8 cellular contexts compared by ENCODE assay signal in genomic region chr1:160768295-160768657, GRCh38. TPM values are rescaled to one million over a fixed set of nuclear protein-coding genes. Genes with fewer than 3 reads are reported as not detected.
DNase-seq lines count a peak whose midpoint lies in the region; ATAC-seq and TF ChIP-seq lines count a peak whose summit lies in the region.

No MANE protein-coding gene starts in this region.

- H3K27me3 Mint-ChIP-seq in glutamatergic neuron (ENCODE audit: unreplicated experiment): no peaks in the 10 kb centered on the region

- H3K36me3 Mint-ChIP-seq in glutamatergic neuron (ENCODE audit: unreplicated experiment): no peaks in the 10 kb centered on the region

- no peak for TF ChIP-seq CTCF in glutamatergic neuron (IDR thresholded peaks at IDR 0.05; ENCODE audit: partially characterized antibody, unreplicated experiment)

- H3K4me1 Mint-ChIP-seq in glutamatergic neuron (ENCODE audit: low read depth, unreplicated experiment): no peaks in the 10 kb centered on the region

- ATAC-seq in GM18498 (IDR thresholded peaks at IDR 0.05; ENCODE audit: unreplicated experiment) (peak; percentile 82), HG02571 (IDR thresholded peaks at IDR 0.05; ENCODE audit: unreplicated experiment) (peak; percentile 68)

- DNase-seq in NCI-H526 treated with DMSO at 0.1 percent for 48 hours (lab: John Stamatoyannopoulos, UW) (peak; percentile 28), glutamatergic neuron (peak; percentile 44), cortex of kidney (lab: John Stamatoyannopoulos, UW) (no peak), COLO668 (lab: John Stamatoyannopoulos, UW; ENCODE audit: unreplicated experiment) (no peak)
- DNase-seq in activated CD8-positive, alpha-beta memory T cell treated with anti-CD3 and anti-CD28 coated beads, Interleukin-2, amount 50 U/mL, for 48 hours: peak; percentile 81
- DNase-seq in stimulated activated CD4-positive, alpha-beta T cell treated with anti-CD3 and anti-CD28 coated beads, Interleukin-2, amount 100 ng/mL, for 4 hours (ENCODE audit: low read depth): peak; percentile 80

- peaks cover 3% of the 10 kb centered on the region for H3K9me3 Mint-ChIP-seq in glutamatergic neuron (ENCODE audit: unreplicated experiment)

- H3K4me3 Mint-ChIP-seq in glutamatergic neuron (ENCODE audit: unreplicated experiment): no peak overlapping the region

- no peak overlapping the region for H3K27ac Mint-ChIP-seq in glutamatergic neuron (ENCODE audit: unreplicated experiment)

RNA-seq across cellular contexts. Expression of gene LY9, which starts 27.7 kb away (rescaled TPM):
- total RNA-seq in glutamatergic neuron (ENCODE audit: unreplicated experiment): not detected

RNA-seq across cellular contexts. Expression of gene SLAMF7, which starts 29.2 kb away (rescaled TPM):
- total RNA-seq in glutamatergic neuron (ENCODE audit: unreplicated experiment): not detected

RNA-seq across cellular contexts. Expression of gene CD48, which starts 56.7 kb away (rescaled TPM):
- total RNA-seq in glutamatergic neuron (ENCODE audit: unreplicated experiment): not detected

Comparison
In these comparisons a context has a peak if more than half of its experiments do, and no peak if none do; other contexts are left out.
1. DNase-seq: peak in NCI-H526 treated with DMSO at 0.1 percent for 48 hours (single experiment), activated CD8-positive, alpha-beta memory T cell treated with anti-CD3 and anti-CD28 coated beads, Interleukin-2, amount 50 U/mL, for 48 hours (single experiment), glutamatergic neuron (single experiment) and stimulated activated CD4-positive, alpha-beta T cell treated with anti-CD3 and anti-CD28 coated beads, Interleukin-2, amount 100 ng/mL, for 4 hours (single experiment); none in cortex of kidney (single experiment) and COLO668 (single experiment).